25 cellular contexts compared by ENCODE assay signal in the genomic region with DNA sequence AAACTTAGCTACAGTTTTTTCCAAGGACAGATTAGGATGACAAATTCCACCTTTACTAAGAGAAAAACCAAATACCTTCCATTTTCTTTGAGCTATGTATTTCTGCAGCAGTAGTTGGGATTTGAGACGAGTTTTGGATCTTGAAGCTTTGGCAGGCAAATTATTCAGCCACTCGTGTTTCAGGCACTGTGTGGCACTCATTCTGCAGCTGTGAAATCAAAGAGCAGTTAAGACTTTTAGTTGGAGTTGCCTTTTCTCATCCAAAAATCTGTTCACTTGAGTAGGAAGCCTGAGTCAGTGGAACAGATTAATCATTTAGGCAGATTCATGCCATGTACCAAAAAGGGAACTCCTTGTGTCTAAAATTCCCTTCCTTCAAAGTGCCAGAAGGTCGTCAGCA. TPM values are rescaled to one million over a fixed set of nuclear protein-coding genes. Genes with fewer than 3 reads are reported as not detected.
DNase-seq lines count a peak whose midpoint lies in the region; ATAC-seq and TF ChIP-seq lines count a peak whose summit lies in the region.
"Had no signal": no experiment of that assay in that cellular context is flagged by ENCODE, and none has a peak within 500 bp of the region (broad histone marks: within the 10 kb centered on the region; RNA-seq: fewer than 3 reads in every experiment).

No MANE protein-coding gene starts in this region.

- DNase-seq in right cardiac atrium (no peak), left cardiac atrium (no peak), fibroblast of mammary gland (ENCODE audit: low read depth) (peak; percentile 20), putamen (ENCODE audit: low spot score) (peak; percentile 24), WTC11 (ENCODE audit: low spot score) (no peak), activated T-cell treated with anti-CD3 and anti-CD28 coated beads for 4 hours (no peak)
- DNase-seq: C1 segment of cervical spinal cord; Caco-2; CD8-positive, alpha-beta T cell; EL; GDM1; IMR-90; MM.1S; NCI-H2029; NCI-H446; NCI-H524 treated with DMSO at 0.1 percent for 48 hours; NCI-H82; NK-92 treated with Interleukin-12 subunit alpha and Interleukin-12 subunit beta, amount 100 ng/mL, for 24 hours; RPMI8226; SHP77 treated with DMSO at 0.1 percent for 48 hours had no signal

- H3K4me3 Mint-ChIP-seq in WTC11 = no peak overlapping the region
- H3K4me3 Mint-ChIP-seq: CD8-positive, alpha-beta T cell had no signal

- no peak for TF ChIP-seq CTCF in fibroblast of mammary gland (conservative IDR thresholded peaks at IDR 0.05; ENCODE audit: control insufficient read depth, insufficient read depth, low read depth, low read length)
- no peak for TF ChIP-seq CTCF in WTC11 (IDR thresholded peaks at IDR 0.05)

- H3K27ac Mint-ChIP-seq in WTC11 = no peak overlapping the region
- H3K27ac Mint-ChIP-seq: CD8-positive, alpha-beta T cell had no signal

- CTCF ChIA-PET in WTC11 (lab: Charles Lee) = no interaction called here

- H3K27ac ChIP-seq in right cardiac atrium (ENCODE audit: low read length) = peak overlapping the region; percentile 48
- H3K27ac ChIP-seq: KMS-11, SK-N-MC had no signal

- no peaks in the 10 kb centered on the region for H3K4me1 Mint-ChIP-seq in WTC11

- H3K9me3 Mint-ChIP-seq in WTC11 = no peaks in the 10 kb centered on the region
- H3K9me3 Mint-ChIP-seq: CD8-positive, alpha-beta T cell had no signal

- no peaks in the 10 kb centered on the region for H3K27me3 ChIP-seq in right cardiac atrium (ENCODE audit: control insufficient read depth, insufficient read depth)

- no peaks in the 10 kb centered on the region for H3K27me3 Mint-ChIP-seq in WTC11 (ENCODE audit: low read depth)

- H3K4me3 ChIP-seq in right cardiac atrium (ENCODE audit: low read length) (no peak overlapping the region), fibroblast of mammary gland (ENCODE audit: control insufficient read depth, low read depth, low read length) (no peak overlapping the region)
- H3K4me3 ChIP-seq: GM12878, SK-N-MC had no signal

- ATAC-seq in right cardiac atrium = no peak
- no peak for ATAC-seq in left cardiac atrium
- no peak for ATAC-seq in GM21737 (IDR thresholded peaks at IDR 0.05; ENCODE audit: unreplicated experiment)
- ATAC-seq in WTC11 = no peak
- ATAC-seq: CD8-positive, alpha-beta T cell; GM12878; HCT116 had no signal

- no peaks in the 10 kb centered on the region for H3K36me3 Mint-ChIP-seq in WTC11
- H3K36me3 Mint-ChIP-seq: CD8-positive, alpha-beta T cell had no signal

- intact Hi-C loops in right cardiac atrium (cut with DNase I) (no loop called here), left cardiac atrium (cut with DNase I) (loop anchor here in 1 of 2 donors (10.0 kb wide), 1 partner anchor 95 kb away; no protein-coding TSS in a partner anchor)

- 26% methylated on average over 3 of the region's 3 CpGs for WGBS in right cardiac atrium

- POLR2A ChIA-PET in WTC11 (lab: Charles Lee) = no interaction called here

- H3K4me1 ChIP-seq in right cardiac atrium (ENCODE audit: control insufficient read depth, insufficient read depth, low read length) = no peaks in the 10 kb centered on the region

- no peaks in the 10 kb centered on the region for H3K9me3 ChIP-seq in right cardiac atrium (ENCODE audit: control insufficient read depth, low read length)
- H3K9me3 ChIP-seq: Caco-2 had no signal

TF ChIP-seq in WTC11, 78 proteins besides CTCF, POLR2A, EP300 and RAD21:
- TF ChIP-seq SMAD3 (CRISPR knock-in tag; IDR thresholded peaks at IDR 0.05; ENCODE audit: borderline replicate concordance) (no peak), JAZF1 (CRISPR knock-in tag; IDR thresholded peaks at IDR 0.05) (no peak), ZNF396 (CRISPR knock-in tag; IDR thresholded peaks at IDR 0.05; ENCODE audit: borderline replicate concordance) (no peak)
- TF ChIP-seq, protein P1, sequence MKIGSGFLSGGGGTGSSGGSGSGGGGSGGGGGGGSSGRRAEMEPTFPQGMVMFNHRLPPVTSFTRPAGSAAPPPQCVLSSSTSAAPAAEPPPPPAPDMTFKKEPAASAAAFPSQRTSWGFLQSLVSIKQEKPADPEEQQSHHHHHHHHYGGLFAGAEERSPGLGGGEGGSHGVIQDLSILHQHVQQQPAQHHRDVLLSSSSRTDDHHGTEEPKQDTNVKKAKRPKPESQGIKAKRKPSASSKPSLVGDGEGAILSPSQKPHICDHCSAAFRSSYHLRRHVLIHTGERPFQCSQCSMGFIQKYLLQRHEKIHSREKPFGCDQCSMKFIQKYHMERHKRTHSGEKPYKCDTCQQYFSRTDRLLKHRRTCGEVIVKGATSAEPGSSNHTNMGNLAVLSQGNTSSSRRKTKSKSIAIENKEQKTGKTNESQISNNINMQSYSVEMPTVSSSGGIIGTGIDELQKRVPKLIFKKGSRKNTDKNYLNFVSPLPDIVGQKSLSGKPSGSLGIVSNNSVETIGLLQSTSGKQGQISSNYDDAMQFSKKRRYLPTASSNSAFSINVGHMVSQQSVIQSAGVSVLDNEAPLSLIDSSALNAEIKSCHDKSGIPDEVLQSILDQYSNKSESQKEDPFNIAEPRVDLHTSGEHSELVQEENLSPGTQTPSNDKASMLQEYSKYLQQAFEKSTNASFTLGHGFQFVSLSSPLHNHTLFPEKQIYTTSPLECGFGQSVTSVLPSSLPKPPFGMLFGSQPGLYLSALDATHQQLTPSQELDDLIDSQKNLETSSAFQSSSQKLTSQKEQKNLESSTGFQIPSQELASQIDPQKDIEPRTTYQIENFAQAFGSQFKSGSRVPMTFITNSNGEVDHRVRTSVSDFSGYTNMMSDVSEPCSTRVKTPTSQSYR (CRISPR knock-in tag; IDR thresholded peaks at IDR 0.05) = no peak
- TF ChIP-seq, protein P2, sequence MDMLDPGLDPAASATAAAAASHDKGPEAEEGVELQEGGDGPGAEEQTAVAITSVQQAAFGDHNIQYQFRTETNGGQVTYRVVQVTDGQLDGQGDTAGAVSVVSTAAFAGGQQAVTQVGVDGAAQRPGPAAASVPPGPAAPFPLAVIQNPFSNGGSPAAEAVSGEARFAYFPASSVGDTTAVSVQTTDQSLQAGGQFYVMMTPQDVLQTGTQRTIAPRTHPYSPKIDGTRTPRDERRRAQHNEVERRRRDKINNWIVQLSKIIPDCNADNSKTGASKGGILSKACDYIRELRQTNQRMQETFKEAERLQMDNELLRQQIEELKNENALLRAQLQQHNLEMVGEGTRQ (CRISPR knock-in tag; IDR thresholded peaks at IDR 0.05) = no peak

RNA-seq across cellular contexts. Expression of a gene that starts 20.0 kb away (rescaled TPM):
- total RNA-seq in right cardiac atrium (1 to 10 TPM; 2.5 to 7.2 (median 4.6) TPM), left cardiac atrium (1 to 10 TPM; 2.0 to 2.1 TPM), WTC11 (2021) (71.8 to 76.1 TPM (median 71.9 TPM) in 3 replicates)
- 3.1 TPM for polyA plus RNA-seq in right cardiac atrium

RNA-seq across cellular contexts. Expression of a gene that starts 20.5 kb away (rescaled TPM):
- 10 to 100 TPM; 77.5 to 94.2 (median 84.9) TPM for total RNA-seq in right cardiac atrium
- 26.7 TPM for polyA plus RNA-seq in right cardiac atrium
- total RNA-seq in left cardiac atrium = 10 to 100 TPM; 68.0 to 74.0 TPM
- total RNA-seq in WTC11 (2021) = 59.2 to 72.1 TPM (median 62.1 TPM) in 3 replicates

RNA-seq across cellular contexts. Expression of a gene that starts 38.7 kb away (rescaled TPM):
- 100 to 1,000 TPM; 285 to 543 (median 321) TPM for total RNA-seq in right cardiac atrium
- 143 TPM for polyA plus RNA-seq in right cardiac atrium
- total RNA-seq in left cardiac atrium = 100 to 1,000 TPM; 230 to 333 TPM
- 0.30 to 0.79 TPM (median 0.41 TPM) in 3 replicates for total RNA-seq in WTC11 (2021)
- total RNA-seq: CD8-positive, alpha-beta T cell had no signal

Comparison
In these comparisons a context has a peak if more than half of its experiments do, and no peak if none do; other contexts are left out.
1. DNase-seq: peak in fibroblast of mammary gland (single experiment) and putamen (single experiment); none in right cardiac atrium (0 of 3), left cardiac atrium (single experiment), WTC11 (single experiment) and activated T-cell treated with anti-CD3 and anti-CD28 coated beads for 4 hours (single experiment).
2. RNA of a gene that starts 38.7 kb away (total RNA-seq): 230 to 333 TPM in left cardiac atrium and 285 to 543 TPM in right cardiac atrium; 0.30 to 0.79 TPM in WTC11; every median in the first group is over 100 times any median in the second.